12 cellular contexts compared by ENCODE assay signal in the genomic region with DNA sequence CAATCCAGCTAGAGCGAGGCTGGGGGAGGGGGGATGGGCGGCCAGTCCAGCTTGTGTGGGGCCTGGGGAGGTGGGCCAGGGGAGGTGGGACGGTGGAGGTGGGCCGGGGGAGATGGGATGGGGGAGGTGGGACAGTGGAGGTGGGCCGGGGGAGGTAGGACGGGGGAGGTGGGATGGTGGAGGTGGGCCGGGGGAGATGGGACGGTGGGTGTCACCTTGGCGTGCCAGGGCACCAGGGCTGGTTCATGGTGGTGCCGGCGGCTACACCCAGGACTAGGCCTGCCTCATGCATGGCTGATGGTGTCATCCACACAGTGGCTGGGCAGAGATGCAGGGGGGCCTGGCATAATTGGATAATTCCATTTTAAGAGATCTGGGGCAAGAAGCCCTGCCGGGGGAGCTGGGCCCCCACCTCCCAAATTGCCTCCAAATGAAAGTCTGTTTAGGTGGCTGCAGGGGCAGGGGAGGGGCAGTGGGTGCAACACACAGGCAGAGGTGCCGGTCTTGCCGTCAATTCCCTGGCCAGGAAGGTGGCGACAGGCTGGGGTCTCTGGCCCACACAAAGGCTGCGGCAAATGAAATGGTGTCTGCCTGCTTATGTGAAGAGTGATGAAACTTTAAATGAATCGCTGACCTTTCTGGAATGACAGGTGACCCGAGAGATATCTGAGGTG.
DNase-seq lines count a peak whose midpoint lies in the region; ATAC-seq and TF ChIP-seq lines count a peak whose summit lies in the region.
"Had no signal": no experiment of that assay in that cellular context is flagged by ENCODE, and none has a peak within 500 bp of the region (broad histone marks: within the 10 kb centered on the region; RNA-seq: fewer than 3 reads in every experiment).

No MANE protein-coding gene starts in this region.

- TF ChIP-seq CTCF in osteoblast (IDR thresholded peaks at IDR 0.05; ENCODE audit: extremely low read depth, low read depth, low read length) (no peak), ovary (IDR thresholded peaks at IDR 0.05) (no peak)

- TF ChIP-seq POLR2A in ovary (IDR thresholded peaks at IDR 0.05), result no peak

- ATAC-seq in left cardiac atrium, result no peak
- ATAC-seq: GM23338 had no signal

- no peak overlapping the region for H2AFZ ChIP-seq in osteoblast (ENCODE audit: low read length)
- H2AFZ ChIP-seq: GM23338, PC-9 had no signal

- H3K4me2 ChIP-seq in BLaER1 (peak overlapping the region; percentile 98), osteoblast (ENCODE audit: insufficient read depth, low read length) (no peak overlapping the region)
- peak overlapping the region in 7 of 11 experiments; percentile 79 to 97 (median 93); a peak in 9 of 22 replicates for H3K4me2 ChIP-seq in BLaER1 treated with 17β-estradiol and CSF1 and Interleukin-3, amounts not matched to agents 10 nM and 100 nM
- H3K4me2 ChIP-seq: GM23338, PC-9 had no signal

- no peaks in the 10 kb centered on the region for H3K36me3 ChIP-seq in BLaER1
- no peaks in the 10 kb centered on the region for H3K36me3 ChIP-seq in BLaER1 treated with 17β-estradiol and CSF1 and Interleukin-3, amounts not matched to agents 10 nM and 100 nM
- H3K36me3 ChIP-seq in osteoblast (ENCODE audit: insufficient read depth, low read length), result no peaks in the 10 kb centered on the region
- H3K36me3 ChIP-seq in ovary, result no peaks in the 10 kb centered on the region
- H3K36me3 ChIP-seq: BE2C had no signal

- 88 to 92% (median 89%) methylated on average over 14 to 18 of the region's 18 CpGs for WGBS in ovary, 3 donors

- DNase-seq in left cardiac atrium (peak; percentile 10), osteoblast (ENCODE audit: insufficient read length, low spot score, missing footprints) (peak; percentile 73), ovary (no peak), SIG-M5 treated with dmso at 0.1 percent for 504 hours (lab: John Stamatoyannopoulos, UW; ENCODE audit: unreplicated experiment) (no peak)
- DNase-seq in stimulated activated CD4-positive, alpha-beta T cell treated with anti-CD3 and anti-CD28 coated beads, Interleukin-12 subunit alpha, Interleukin-12 subunit beta, amount 100 ng/mL, for 4 hours, result no peak
- DNase-seq: BE2C, KBM-7, NCI-H1048, PC-9 had no signal

- H4K20me1 ChIP-seq in BLaER1 (no peaks in the 10 kb centered on the region), osteoblast (ENCODE audit: insufficient read depth, low read length) (no peaks in the 10 kb centered on the region)
- H4K20me1 ChIP-seq in BLaER1 treated with 17β-estradiol and CSF1 and Interleukin-3, amounts not matched to agents 10 nM and 100 nM, result no peaks in the 10 kb centered on the region; a peak in 1 of 22 replicates

- H3K27me3 ChIP-seq in BLaER1, result no peaks in the 10 kb centered on the region
- H3K27me3 ChIP-seq in BLaER1 treated with 17β-estradiol and CSF1 and Interleukin-3, amounts not matched to agents 10 nM and 100 nM, result no peaks in the 10 kb centered on the region; a peak in 1 of 22 replicates
- H3K27me3 ChIP-seq in osteoblast (ENCODE audit: insufficient read depth, low read length), result peaks cover 4% of the 10 kb centered on the region
- no peaks in the 10 kb centered on the region for H3K27me3 ChIP-seq in ovary

- H3K9ac ChIP-seq in BLaER1, result no peak overlapping the region
- H3K9ac ChIP-seq in BLaER1 treated with 17β-estradiol and CSF1 and Interleukin-3, amounts not matched to agents 10 nM and 100 nM, result no peak overlapping the region

- TF ChIP-seq EP300 in ovary (IDR thresholded peaks at IDR 0.05), result no peak

- peaks cover 98% of the 10 kb centered on the region for H3K4me1 ChIP-seq in BLaER1
- H3K4me1 ChIP-seq in BLaER1 treated with 17β-estradiol and CSF1 and Interleukin-3, amounts not matched to agents 10 nM and 100 nM, result peaks cover 50 to 98% (median 90%) of the 10 kb centered on the region in 10 experiments
- no peaks in the 10 kb centered on the region for H3K4me1 ChIP-seq in osteoblast (ENCODE audit: insufficient read depth, low read length)
- H3K4me1 ChIP-seq in ovary (ENCODE audit: insufficient read depth), result peaks cover 2% of the 10 kb centered on the region
- H3K4me1 ChIP-seq: BE2C had no signal

- H3K9me3 ChIP-seq in BLaER1 (no peaks in the 10 kb centered on the region), osteoblast (ENCODE audit: low read depth, low read length) (no peaks in the 10 kb centered on the region), ovary (no peaks in the 10 kb centered on the region)
- H3K9me3 ChIP-seq in BLaER1 treated with 17β-estradiol and CSF1 and Interleukin-3, amounts not matched to agents 10 nM and 100 nM (replicated peaks in 1 of 11), result no peaks in the 10 kb centered on the region
- H3K9me3 ChIP-seq: BE2C had no signal

- intact Hi-C loops in left cardiac atrium (cut with DNase I) (no loop called here), ovary (cut with DNase I) (no loop called here)

- H3K79me2 ChIP-seq in osteoblast (ENCODE audit: insufficient read depth, low read length), result no peaks in the 10 kb centered on the region

- H3K27ac ChIP-seq in BLaER1, result peak overlapping the region; percentile 92
- no peak overlapping the region for H3K27ac ChIP-seq in BLaER1 treated with 17β-estradiol and CSF1 and Interleukin-3, amounts not matched to agents 10 nM and 100 nM
- no peak overlapping the region for H3K27ac ChIP-seq in osteoblast (ENCODE audit: low read depth, low read length)
- no peak overlapping the region for H3K27ac ChIP-seq in ovary
- H3K27ac ChIP-seq: PC-9 had no signal

- H3K4me3 ChIP-seq in BLaER1, result no peak overlapping the region
- H3K4me3 ChIP-seq in BLaER1 treated with 17β-estradiol and CSF1 and Interleukin-3, amounts not matched to agents 10 nM and 100 nM, result no peak overlapping the region
- H3K4me3 ChIP-seq in osteoblast (ENCODE audit: insufficient read depth, low read length), result no peak overlapping the region
- no peak overlapping the region for H3K4me3 ChIP-seq in ovary
- H3K4me3 ChIP-seq: GM23338, PC-9 had no signal

Comparison
In these comparisons a context has a peak if more than half of its experiments do, and no peak if none do; other contexts are left out.
1. DNase-seq: peak in left cardiac atrium (single experiment) and osteoblast (single experiment); none in ovary (0 of 5), stimulated activated CD4-positive, alpha-beta T cell treated with anti-CD3 and anti-CD28 coated beads, Interleukin-12 subunit alpha, Interleukin-12 subunit beta, amount 100 ng/mL, for 4 hours (single experiment) and SIG-M5 treated with dmso at 0.1 percent for 504 hours (single experiment).